ENCODE assay signal across 35 cellular contexts in the genomic region with DNA sequence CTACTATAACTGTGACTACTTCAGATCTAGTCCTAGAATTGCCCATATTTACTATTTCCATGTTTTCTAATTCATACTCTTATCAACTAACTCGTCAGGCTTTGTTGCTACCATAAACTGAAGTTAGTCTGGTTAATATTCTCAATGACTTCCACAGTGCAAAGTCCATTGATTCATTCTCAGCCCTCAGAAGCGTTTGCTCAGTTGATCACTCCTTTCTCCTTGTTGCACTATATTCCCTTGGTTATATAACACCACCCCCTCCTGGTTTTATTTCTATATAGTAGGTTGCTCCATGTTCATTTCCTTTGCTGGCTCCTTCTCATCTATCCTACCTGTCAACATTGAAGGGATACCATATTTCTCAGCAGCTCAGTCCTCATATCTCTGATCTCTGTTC. TPM values are rescaled to one million over a fixed set of nuclear protein-coding genes. Genes with fewer than 3 reads are reported as not detected.
"Had no signal": no experiment of that assay in that cellular context is flagged by ENCODE, and none has a peak within 500 bp of the region (broad histone marks: within the 10 kb centered on the region; RNA-seq: fewer than 3 reads in every experiment).

No MANE protein-coding gene starts in this region.

- H3K36me3 ChIP-seq: left lung, lower lobe of right lung, neural progenitor cell, neutrophil, right atrium auricular region, right lobe of liver, stomach, thyroid gland, transverse colon, upper lobe of left lung, vagina had no signal

- ATAC-seq: left cardiac atrium; left lung; lower lobe of right lung; natural killer cell; right lobe of liver; stimulated activated naive B cell treated with anti-CD40 and anti-IgM and Interleukin-4, amounts not matched to agents 10 μg/mL and 1 μg/mL and 100 μg/mL, for 72 hours; stimulated activated naive CD8-positive, alpha-beta T cell treated with anti-CD3 and anti-CD28 coated beads, Interleukin-15, Interleukin-2, amounts not matched to agents 100 U/mL and 50 U/mL, for 24 hours had no signal

- H3K27ac ChIP-seq: left lung, lower lobe of right lung, neural progenitor cell, neutrophil, parathyroid adenoma, right atrium auricular region, right lobe of liver, stomach, testis, thyroid gland, transverse colon, upper lobe of left lung, vagina had no signal

- H3K4me2 ChIP-seq: neural progenitor cell had no signal

- H3K79me2 ChIP-seq: parathyroid adenoma had no signal

- DNase-seq: kidney glomerular epithelial cell; left cardiac atrium; left lung; lower lobe of right lung; mammary epithelial cell; mesenchymal stem cell; naive B cell; natural killer cell; nephron progenitor cell; occipital lobe; right lobe of liver; stimulated activated CD4-positive, alpha-beta T cell treated with anti-CD3 and anti-CD28 coated beads, Interleukin-12 subunit alpha, Interleukin-12 subunit beta, amount 100 ng/mL, for 4 hours; stimulated activated CD4-positive, alpha-beta T cell treated with anti-CD3 and anti-CD28 coated beads, Interleukin-15, amount 100 ng/mL, for 24 hours; stimulated activated CD4-positive, alpha-beta T cell treated with anti-CD3 and anti-CD28 coated beads, Interleukin-2, amount 100 ng/mL, for 24 hours; stimulated activated CD4-positive, alpha-beta T cell treated with anti-CD3 and anti-CD28 coated beads, Interleukin-4, amount 100 ng/mL, for 1 hour; stimulated activated naive B cell treated with anti-CD40 and anti-IgM and Interleukin-4, amounts not matched to agents 10 μg/mL and 1 μg/mL and 100 μg/mL, for 72 hours; stimulated activated naive CD8-positive, alpha-beta T cell treated with anti-CD3 and anti-CD28 coated beads, Interleukin-15, Interleukin-2, amounts not matched to agents 100 U/mL and 50 U/mL, for 24 hours; stomach; testis; thyroid gland; transverse colon; upper lobe of left lung had no signal

- H2AFZ ChIP-seq: neural progenitor cell, parathyroid adenoma had no signal

- H3K9me3 ChIP-seq: left lung, lower lobe of right lung, neutrophil, right atrium auricular region, right lobe of liver, testis, thyroid gland, transverse colon, vagina had no signal

- H3K27me3 ChIP-seq: left lung, neural progenitor cell, neutrophil, right atrium auricular region, stomach, testis, thyroid gland, transverse colon, upper lobe of left lung, vagina had no signal

- FAIRE-seq: keratinocyte had no signal

- H3K4me1 ChIP-seq: left lung, lower lobe of right lung, neural progenitor cell, parathyroid adenoma, right atrium auricular region, right lobe of liver, stomach, testis, thyroid gland, transverse colon, upper lobe of left lung, vagina had no signal

- H3K4me3 ChIP-seq: left lung, lower lobe of right lung, neural progenitor cell, right atrium auricular region, right lobe of liver, stomach, testis, thyroid gland, transverse colon, upper lobe of left lung, vagina had no signal

RNA-seq across cellular contexts. Expression of a gene that starts 27.2 kb away (rescaled TPM):
- total RNA-seq: left cardiac atrium, natural killer cell, occipital lobe, osteocyte, pulmonary artery endothelial cell, right atrium auricular region, right lobe of liver, skeletal muscle tissue, testis had no signal
- polyA plus RNA-seq: liver had no signal

RNA-seq across cellular contexts. Expression of a gene that starts 53.6 kb away (rescaled TPM):
- total RNA-seq: left cardiac atrium, left lung, liver, lower lobe of right lung, mammary epithelial cell, natural killer cell, occipital lobe, osteocyte, progenitor cell of endocrine pancreas, pulmonary artery endothelial cell, renal cortical epithelial cell, right atrium auricular region, right lobe of liver, skeletal muscle tissue, stomach, thyroid gland, transverse colon, upper lobe of left lung, urinary bladder, vagina had no signal
- polyA plus RNA-seq: keratinocyte, liver, mammary epithelial cell, stomach, urinary bladder had no signal
